ENCODE assay signal across 16 cellular contexts in the genomic region with DNA sequence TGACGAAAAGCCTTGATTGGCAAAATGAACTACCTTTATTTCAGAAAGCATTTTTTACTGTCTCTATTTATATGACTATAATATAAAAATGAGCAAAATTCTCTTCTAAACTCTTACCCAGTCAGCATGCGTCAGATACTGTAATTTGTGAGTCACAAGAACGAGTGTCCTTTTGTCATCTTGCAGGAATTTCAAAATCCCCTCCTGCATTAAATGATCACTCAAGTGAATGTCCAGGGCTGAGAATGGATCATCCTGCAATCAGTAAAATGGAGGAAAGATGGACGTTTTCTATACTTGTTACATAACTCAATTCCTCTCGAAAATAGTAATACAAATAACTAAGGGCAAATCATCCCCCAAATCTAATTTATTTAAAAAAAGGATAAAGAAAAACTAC.
DNase-seq lines count a peak whose midpoint lies in the region; ATAC-seq lines count a peak whose summit lies in the region.
"Had no signal": no experiment of that assay in that cellular context is flagged by ENCODE, and none has a peak within 500 bp of the region (broad histone marks: within the 10 kb centered on the region; RNA-seq: fewer than 3 reads in every experiment).

No MANE protein-coding gene starts in this region.

- intact Hi-C loops in aorta (cut with DNase I): no loop called here

- WGBS in aorta, 2 donors: 80 to 84% methylated on average over 5 of the region's 5 CpGs

- no peaks in the 10 kb centered on the region for H3K9me3 ChIP-seq in aorta (ENCODE audit: control insufficient read depth, low read length)
- H3K9me3 ChIP-seq: gastroesophageal sphincter had no signal

- ATAC-seq in aorta (ENCODE audit: low FRiP score): no peak
- ATAC-seq: gastroesophageal sphincter; natural killer cell treated with Interleukin-12 subunit alpha and Interleukin-12 subunit beta and Interleukin-15 and Interleukin-18, amount 100 ng/mL, for 72 hours had no signal

- H3K27me3 ChIP-seq in aorta (ENCODE audit: control insufficient read depth in 1 of 2, insufficient read depth in 2 of 2, low read length in 1 of 2): no peaks in the 10 kb centered on the region
- H3K27me3 ChIP-seq: gastroesophageal sphincter had no signal

- H3K36me3 ChIP-seq in aorta (ENCODE audit: control insufficient read depth in 1 of 2, insufficient read depth in 2 of 2, low read length in 1 of 2): no peaks in the 10 kb centered on the region

- DNase-seq in AG20443 (ENCODE audit: low spot score) (peak; percentile 52), LHCN-M2 (ENCODE audit: low read depth) (peak; percentile 59), dedifferentiated amniotic fluid mesenchymal stem cell (ENCODE audit: extremely low spot score) (peak; percentile 48), myocyte (ENCODE audit: low read depth) (peak; percentile 5), aorta (no peak), NCI-H128 (lab: John Stamatoyannopoulos, UW; ENCODE audit: unreplicated experiment) (no peak), NCI-H82 (lab: John Stamatoyannopoulos, UW) (no peak), NCI-H345 treated with DMSO at 0.1 percent for 48 hours (lab: John Stamatoyannopoulos, UW; ENCODE audit: unreplicated experiment) (no peak)
- DNase-seq: activated CD4-positive, alpha-beta T cell treated with anti-CD3 and anti-CD28 coated beads, Interleukin-2, amount 10 ng/mL, durations not matched to agents 7 days and 5 days; central memory CD4-positive, alpha-beta T cell; effector memory CD4-positive, alpha-beta T cell; mammary epithelial cell; NCI-H2081; NCI-H524 had no signal

- H3K27ac ChIP-seq in aorta (ENCODE audit: low read depth in 1 of 2, low read length in 2 of 2): no peak overlapping the region
- H3K27ac ChIP-seq: gastroesophageal sphincter had no signal

- H3K4me1 ChIP-seq in aorta (ENCODE audit: control insufficient read depth in 1 of 2, insufficient read depth in 2 of 2, low read length in 2 of 2): no peaks in the 10 kb centered on the region

- no peak overlapping the region for H3K4me3 ChIP-seq in aorta (ENCODE audit: low read length in 2 of 2)
- H3K4me3 ChIP-seq: gastroesophageal sphincter had no signal

Comparison
In these comparisons a context has a peak if more than half of its experiments do, and no peak if none do; other contexts are left out.
1. DNase-seq: peak in AG20443 (single experiment), LHCN-M2 (single experiment), dedifferentiated amniotic fluid mesenchymal stem cell (single experiment) and myocyte (single experiment); none in aorta (0 of 2), NCI-H128 (single experiment), NCI-H82 (single experiment) and NCI-H345 treated with DMSO at 0.1 percent for 48 hours (single experiment).